ENCODE assay signal across 12 cellular contexts in genomic region chr21:45319461-45320211, GRCh38. TPM values are rescaled to one million over a fixed set of nuclear protein-coding genes. Genes with fewer than 3 reads are reported as not detected.
DNase-seq lines count a peak whose midpoint lies in the region; ATAC-seq, FAIRE-seq and TF ChIP-seq lines count a peak whose summit lies in the region.
"Had no signal": no experiment of that assay in that cellular context is flagged by ENCODE, and none has a peak within 500 bp of the region (broad histone marks: within the 10 kb centered on the region; RNA-seq: fewer than 3 reads in every experiment).

No MANE protein-coding gene starts in this region.

- H3K27me3 ChIP-seq in GM23248 (replicated peaks; ENCODE audit: insufficient read depth) (no peaks in the 10 kb centered on the region), astrocyte (ENCODE audit: insufficient read depth, low read length) (no peaks in the 10 kb centered on the region), skeletal muscle satellite cell (ENCODE audit: control insufficient read depth, insufficient read depth, low read length) (no peaks in the 10 kb centered on the region)

- no peak overlapping the region for H3K4me3 Mint-ChIP-seq in astrocyte (ENCODE audit: unreplicated experiment)
- H3K4me3 Mint-ChIP-seq: activated CD8-positive, alpha-beta memory T cell treated with anti-CD3 and anti-CD28 coated beads, Interleukin-2, amount 10 ng/mL, durations not matched to agents 7 days and 5 days had no signal

- 76% methylated on average over 23 of the region's 23 CpGs for WGBS in GM23248 (ENCODE audit: low coverage in 1 of 2, low lambda C conversion rate in 2 of 2, missing lambda C conversion rate in 2 of 2), 2 experiments

- H3K9ac ChIP-seq in GM23248: no peak overlapping the region
- H3K9ac ChIP-seq in astrocyte (ENCODE audit: low read length): peak overlapping the region; percentile 49
- H3K9ac ChIP-seq in skeletal muscle satellite cell (ENCODE audit: low read depth, low read length): peak overlapping the region; percentile 73

- H3K36me3 Mint-ChIP-seq in astrocyte (ENCODE audit: low read depth, unreplicated experiment): peaks cover 3% of the 10 kb centered on the region
- H3K36me3 Mint-ChIP-seq: activated CD8-positive, alpha-beta memory T cell treated with anti-CD3 and anti-CD28 coated beads, Interleukin-2, amount 10 ng/mL, durations not matched to agents 7 days and 5 days; naive thymus-derived CD8-positive, alpha-beta T cell had no signal

- H3K9me3 Mint-ChIP-seq in astrocyte (ENCODE audit: unreplicated experiment): peaks cover 5% of the 10 kb centered on the region
- H3K9me3 Mint-ChIP-seq: naive thymus-derived CD8-positive, alpha-beta T cell had no signal

- FAIRE-seq in astrocyte (lab: Jason Lieb, UNC) (peak; percentile 13), GM12891 (lab: Jason Lieb, UNC) (no peak)
- FAIRE-seq: endometrium had no signal

- H3K36me3 ChIP-seq in GM23248 (ENCODE audit: low read depth) (no peaks in the 10 kb centered on the region), astrocyte (ENCODE audit: insufficient read depth, low read length) (no peaks in the 10 kb centered on the region), skeletal muscle satellite cell (ENCODE audit: insufficient read depth, low read length) (no peaks in the 10 kb centered on the region)

- H3K79me2 ChIP-seq in GM23248 (ENCODE audit: insufficient read depth) (no peaks in the 10 kb centered on the region), astrocyte (ENCODE audit: insufficient read depth, low read length) (no peaks in the 10 kb centered on the region)

- DNase-seq in GM23248 (peak; percentile 30), astrocyte (ENCODE audit: low read depth) (peak; percentile 68), iPS-NIHi11 (ENCODE audit: low spot score) (peak; percentile 34), NOMO-1 (lab: John Stamatoyannopoulos, UW; ENCODE audit: unreplicated experiment in 2 of 2) (no peak), cortex of kidney (lab: John Stamatoyannopoulos, UW) (no peak), GM12891 (ENCODE audit: insufficient read length, low spot score) (no peak)
- DNase-seq: activated CD8-positive, alpha-beta memory T cell treated with anti-CD3 and anti-CD28 coated beads, Interleukin-2, amount 10 ng/mL, durations not matched to agents 7 days and 5 days; stimulated activated naive CD4-positive, alpha-beta T cell treated with Interleukin-2 at 50 U/mL for 16 hours had no signal

- H3K27ac Mint-ChIP-seq in astrocyte (ENCODE audit: unreplicated experiment): no peak overlapping the region
- H3K27ac Mint-ChIP-seq: activated CD8-positive, alpha-beta memory T cell treated with anti-CD3 and anti-CD28 coated beads, Interleukin-2, amount 10 ng/mL, durations not matched to agents 7 days and 5 days had no signal

- no peak for ATAC-seq in HG03521 (IDR thresholded peaks at IDR 0.05; ENCODE audit: unreplicated experiment)
- ATAC-seq: activated CD8-positive, alpha-beta memory T cell treated with anti-CD3 and anti-CD28 coated beads, Interleukin-2, amount 10 ng/mL, durations not matched to agents 7 days and 5 days; naive thymus-derived CD8-positive, alpha-beta T cell had no signal

- no peak for TF ChIP-seq POLR2A in GM12891 (IDR thresholded peaks at IDR 0.05; ENCODE audit: low read depth, low read length)

- peaks cover 11% of the 10 kb centered on the region for H3K4me1 Mint-ChIP-seq in astrocyte (ENCODE audit: low read depth, unreplicated experiment)
- H3K4me1 Mint-ChIP-seq: activated CD8-positive, alpha-beta memory T cell treated with anti-CD3 and anti-CD28 coated beads, Interleukin-2, amount 10 ng/mL, durations not matched to agents 7 days and 5 days had no signal

- no peak overlapping the region for H3K27ac ChIP-seq in GM23248
- peak overlapping the region; percentile 62 for H3K27ac ChIP-seq in astrocyte (ENCODE audit: low read depth, low read length)

- H2AFZ ChIP-seq in GM23248 (no peak overlapping the region), astrocyte (ENCODE audit: low read depth, low read length) (peak overlapping the region; percentile 11)

- H4K20me1 ChIP-seq in GM23248 (ENCODE audit: insufficient read depth) (no peaks in the 10 kb centered on the region), astrocyte (ENCODE audit: insufficient read depth, low read length) (no peaks in the 10 kb centered on the region)

- H3K4me2 ChIP-seq in GM23248 (ENCODE audit: unreplicated experiment) (no peak overlapping the region), astrocyte (ENCODE audit: low read length) (peak overlapping the region; percentile 23), skeletal muscle satellite cell (ENCODE audit: low read length) (no peak overlapping the region)

- peaks cover 21% of the 10 kb centered on the region for H3K4me1 ChIP-seq in GM23248 (ENCODE audit: insufficient read depth)
- H3K4me1 ChIP-seq in astrocyte (ENCODE audit: insufficient read depth, low read length): peaks cover 45% of the 10 kb centered on the region
- H3K4me1 ChIP-seq in skeletal muscle satellite cell (ENCODE audit: control insufficient read depth, insufficient read depth, low read length): peaks cover 69% of the 10 kb centered on the region

- no peaks in the 10 kb centered on the region for H3F3A ChIP-seq in GM23248 (ENCODE audit: insufficient read depth)

- TF ChIP-seq CTCF in astrocyte (IDR thresholded peaks at IDR 0.05; ENCODE audit: insufficient read depth, low read depth, low read length): no peak

- in situ Hi-C loops in GM23248 (cut with MboI): no loop called here

- no peaks in the 10 kb centered on the region for H3K9me2 ChIP-seq in GM23248 (ENCODE audit: insufficient read depth)

- no peak overlapping the region for H3K4me3 ChIP-seq in GM23248
- H3K4me3 ChIP-seq in astrocyte (ENCODE audit: insufficient read depth, low read depth, low read length): no peak overlapping the region
- no peak overlapping the region for H3K4me3 ChIP-seq in skeletal muscle satellite cell (ENCODE audit: low read length)

- H3K9me3 ChIP-seq in GM23248 (ENCODE audit: low read depth) (no peaks in the 10 kb centered on the region), astrocyte (ENCODE audit: insufficient read depth, low read depth, low read length) (no peaks in the 10 kb centered on the region), skeletal muscle satellite cell (replicated peaks; ENCODE audit: low read length) (no peaks in the 10 kb centered on the region)

- H3K27me3 Mint-ChIP-seq in astrocyte (ENCODE audit: low read depth, unreplicated experiment): no peaks in the 10 kb centered on the region

TF ChIP-seq in GM12891, 5 proteins besides CTCF, POLR2A, EP300 and RAD21:
- TF ChIP-seq TAF1 (IDR thresholded peaks at IDR 0.05; ENCODE audit: low read depth, low read length) (no peak), SPI1 (IDR thresholded peaks at IDR 0.05; ENCODE audit: low read depth, low read length) (no peak), PAX5 (IDR thresholded peaks at IDR 0.05; ENCODE audit: insufficient read depth, low read length, severe bottlenecking) (no peak), POU2F2 (IDR thresholded peaks at IDR 0.05; ENCODE audit: low read depth, low read length) (no peak), POLR2AphosphoS5 (IDR thresholded peaks at IDR 0.05; ENCODE audit: low read depth, low read length) (no peak)

RNA-seq across cellular contexts. Expression of gene POFUT2, which starts 31.9 kb away (rescaled TPM):
- total RNA-seq in GM23248 (2014; rRNA removed; shearing (Covaris generic)): 48.2 and 54.0 TPM in 2 replicates
- polyA plus RNA-seq in GM23248 (2016; fragmentation: Nextera tagmentation; extraction: Ambion mirVana): 30.1 and 30.9 TPM in 2 replicates
- total RNA-seq in astrocyte: 109 and 119 TPM in 2 replicates
- 16.4 and 18.0 TPM in 2 replicates for total RNA-seq in skeletal muscle satellite cell (2012; rRNA removed)
- polyA plus RNA-seq in GM12891 (2012; ENCODE audit: low read depth, missing spikeins): 8.8 TPM

Comparison
In these comparisons a context has a peak if more than half of its experiments do, and no peak if none do; other contexts are left out.
1. DNase-seq: peak in GM23248 (single experiment), astrocyte (single experiment) and iPS-NIHi11 (single experiment); none in NOMO-1 (0 of 2), cortex of kidney (single experiment) and GM12891 (single experiment).